Comparison of ENCODE assay signal across 7 cellular contexts in genomic region chr18:23504720-23505119, GRCh38. TPM values are rescaled to one million over a fixed set of nuclear protein-coding genes. Genes with fewer than 3 reads are reported as not detected.
DNase-seq lines count a peak whose midpoint lies in the region; ATAC-seq and TF ChIP-seq lines count a peak whose summit lies in the region.

No MANE protein-coding gene starts in this region.

- TF ChIP-seq CTCF in WTC11 (IDR thresholded peaks at IDR 0.05), result no peak

- no peak overlapping the region for H4K91ac ChIP-seq in mesenchymal stem cell (ENCODE audit: low read length)

- H3K27ac Mint-ChIP-seq in WTC11, result no peak overlapping the region

- ATAC-seq in GM18907 (IDR thresholded peaks at IDR 0.05; ENCODE audit: unreplicated experiment) (peak; percentile 71), HG02798 (IDR thresholded peaks at IDR 0.05; ENCODE audit: poor library complexity, unreplicated experiment) (peak; percentile 41), WTC11 (no peak)

- peaks cover 2% of the 10 kb centered on the region for H3K4me1 ChIP-seq in mesenchymal stem cell (ENCODE audit: control insufficient read depth, insufficient read depth, low read depth, low read length)

- no peak overlapping the region for H2AFZ ChIP-seq in mesenchymal stem cell (ENCODE audit: low read depth, low read length)

- H3K18ac ChIP-seq in mesenchymal stem cell (ENCODE audit: low read depth in 1 of 2, low read length in 2 of 2), result no peak overlapping the region

- no peaks in the 10 kb centered on the region for H3K27me3 ChIP-seq in mesenchymal stem cell (ENCODE audit: control insufficient read depth in 1 of 2, insufficient read depth in 1 of 2, low read length in 2 of 2)

- no peak overlapping the region for H3K4ac ChIP-seq in mesenchymal stem cell (ENCODE audit: low read depth in 1 of 2, low read length in 2 of 2)

- peaks cover 33% of the 10 kb centered on the region for H3K79me1 ChIP-seq in mesenchymal stem cell (replicated peaks; ENCODE audit: low read length, poor library complexity, severe bottlenecking)

- peaks cover 12% of the 10 kb centered on the region for H3K27me3 Mint-ChIP-seq in WTC11 (ENCODE audit: low read depth)

- no peak overlapping the region for H2AK5ac ChIP-seq in mesenchymal stem cell (ENCODE audit: low read length, severe bottlenecking)

- peak overlapping the region; percentile 82 for H3K4me2 ChIP-seq in mesenchymal stem cell (ENCODE audit: low read length, poor library complexity, severe bottlenecking)

- H3K9me3 ChIP-seq in mesenchymal stem cell (ENCODE audit: control insufficient read depth, low read length), result no peaks in the 10 kb centered on the region

- H2BK120ac ChIP-seq in mesenchymal stem cell (ENCODE audit: low read depth, low read length), result no peak overlapping the region

- no peaks in the 10 kb centered on the region for H3K9me3 Mint-ChIP-seq in WTC11

- CTCF ChIA-PET in WTC11 (lab: Charles Lee), result no interaction called here

- no peak overlapping the region for H2BK12ac ChIP-seq in mesenchymal stem cell (ENCODE audit: low read length in 2 of 2)

- no peak overlapping the region for H2BK15ac ChIP-seq in mesenchymal stem cell (ENCODE audit: low read depth, poor library complexity, severe bottlenecking)

- peak overlapping the region; percentile 96 for H3K4me3 Mint-ChIP-seq in WTC11

- no peak overlapping the region for H3K14ac ChIP-seq in mesenchymal stem cell (ENCODE audit: low read length in 2 of 2)

- POLR2A ChIA-PET in WTC11 (lab: Charles Lee), result no interaction called here

- H3K23ac ChIP-seq in mesenchymal stem cell (ENCODE audit: low read length in 2 of 2), result no peak overlapping the region

- H4K8ac ChIP-seq in mesenchymal stem cell (ENCODE audit: low read length), result no peak overlapping the region

- H3K4me1 Mint-ChIP-seq in WTC11, result peaks cover 21% of the 10 kb centered on the region

- H3K9ac ChIP-seq in mesenchymal stem cell (ENCODE audit: low read length), result peak overlapping the region; percentile 93

- peaks cover 13 to 39% of the 10 kb centered on the region in 2 experiments for H3K36me3 ChIP-seq in mesenchymal stem cell (ENCODE audit: control insufficient read depth in 1 of 2, insufficient read depth in 2 of 2, low read depth in 1 of 2, low read length in 2 of 2)

- no peak for DNase-seq in WTC11 (ENCODE audit: low spot score)
- no peak for DNase-seq in mesenchymal stem cell
- DNase-seq in inferior parietal cortex (ENCODE audit: extremely low spot score), result no peak
- DNase-seq in islet precursor cell, result no peak
- DNase-seq in activated CD4-positive, alpha-beta T cell treated with anti-CD3 and anti-CD28 coated beads for 48 hours, result no peak

- H3K4me3 ChIP-seq in mesenchymal stem cell (ENCODE audit: insufficient read depth in 1 of 2, low read depth in 1 of 2, low read length in 2 of 2), result peak overlapping the region in 1 of 2 experiments; percentile 96

- no peak overlapping the region for H3K27ac ChIP-seq in mesenchymal stem cell (ENCODE audit: low read length, poor library complexity, severe bottlenecking)

- H3K36me3 Mint-ChIP-seq in WTC11, result peaks cover 7% of the 10 kb centered on the region

- 96% methylated on average over 3 of the region's 3 CpGs for WGBS in mesenchymal stem cell

- H2BK5ac ChIP-seq in mesenchymal stem cell (ENCODE audit: low read depth, low read length, poor library complexity, severe bottlenecking), result no peak overlapping the region

TF ChIP-seq in WTC11, 78 proteins besides CTCF, POLR2A, EP300 and RAD21 (continues in another document):
- no peak for TF ChIP-seq ZNF317 (CRISPR knock-in tag; IDR thresholded peaks at IDR 0.05; ENCODE audit: borderline replicate concordance, low read depth)
- no peak for TF ChIP-seq NFYB (CRISPR knock-in tag; conservative IDR thresholded peaks at IDR 0.05; ENCODE audit: low read depth)
- TF ChIP-seq ZNF416 (CRISPR knock-in tag; IDR thresholded peaks at IDR 0.05), result no peak
- TF ChIP-seq ATF3 (CRISPR knock-in tag; conservative IDR thresholded peaks at IDR 0.05), result no peak
- TF ChIP-seq ZNF281 (CRISPR knock-in tag; IDR thresholded peaks at IDR 0.05), result no peak
- TF ChIP-seq OVOL2 (CRISPR knock-in tag; IDR thresholded peaks at IDR 0.05; ENCODE audit: borderline replicate concordance), result no peak
- no peak for TF ChIP-seq TEAD4 (CRISPR knock-in tag; IDR thresholded peaks at IDR 0.05)
- TF ChIP-seq GTF2I (CRISPR knock-in tag; conservative IDR thresholded peaks at IDR 0.05), result no peak
- TF ChIP-seq ZNF532 (CRISPR knock-in tag; IDR thresholded peaks at IDR 0.05; ENCODE audit: borderline replicate concordance), result no peak
- no peak for TF ChIP-seq MYBL2 (CRISPR knock-in tag; IDR thresholded peaks at IDR 0.05)
- TF ChIP-seq ZNF263 (CRISPR knock-in tag; IDR thresholded peaks at IDR 0.05; ENCODE audit: low read depth), result no peak

RNA-seq across cellular contexts. Expression of gene RMC1, which starts 1.4 kb away (rescaled TPM):
- total RNA-seq in WTC11 (2021), result 15.6 to 17.1 TPM (median 17.0 TPM) in 3 replicates
- polyA plus RNA-seq in mesenchymal stem cell (2013, experiment 1 of 2), result 24.8 TPM
- polyA plus RNA-seq in mesenchymal stem cell (2013, experiment 2 of 2), result 24.4 TPM

RNA-seq across cellular contexts. Expression of gene RIOK3, which starts 51.6 kb away (rescaled TPM):
- total RNA-seq in WTC11 (2021), result 19.4 to 23.6 TPM (median 23.1 TPM) in 3 replicates
- 60.4 TPM for polyA plus RNA-seq in mesenchymal stem cell (2013, experiment 1 of 2)
- polyA plus RNA-seq in mesenchymal stem cell (2013, experiment 2 of 2), result 58.3 TPM
